In the genomic region with DNA sequence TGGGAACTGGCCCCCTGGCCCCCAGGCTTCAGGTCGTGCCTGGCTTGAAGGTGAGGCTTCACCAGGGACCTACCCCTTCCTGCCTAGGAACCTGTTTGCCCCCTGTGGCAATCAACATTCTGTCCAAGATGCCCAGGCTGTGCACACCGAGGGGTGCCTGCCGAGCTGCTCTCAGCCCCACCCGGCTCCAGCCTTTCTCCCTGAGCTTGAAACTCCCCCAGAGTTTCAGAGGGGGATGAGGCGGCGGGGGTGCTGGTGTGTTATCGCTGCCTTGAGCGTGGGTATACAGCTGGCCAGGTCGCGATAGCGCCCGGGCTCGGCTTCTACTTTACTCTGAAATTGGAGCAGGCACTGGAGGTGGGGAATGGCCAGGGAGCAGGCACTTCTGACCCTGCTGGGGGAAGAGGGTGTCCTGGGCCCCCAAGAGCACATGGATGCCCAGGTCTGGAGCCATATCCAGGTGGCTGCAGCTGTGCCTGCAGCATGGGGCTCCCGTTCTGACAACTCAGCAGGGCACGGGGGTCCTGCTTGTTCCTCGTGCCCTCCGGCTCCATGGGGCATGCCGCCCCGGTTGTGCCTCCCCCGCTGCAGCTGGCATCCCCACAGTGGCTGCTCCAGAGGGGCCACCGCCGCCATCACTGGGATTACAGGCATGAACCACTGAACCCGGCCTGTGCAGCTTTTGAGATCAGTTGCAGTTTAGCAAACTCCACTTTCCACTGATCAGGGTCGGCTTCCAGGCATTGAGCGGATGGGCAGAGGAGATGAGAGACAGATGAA, we compare ENCODE assay signal across 28 cellular contexts. TPM values are rescaled to one million over a fixed set of nuclear protein-coding genes. Genes with fewer than 3 reads are reported as not detected.
"Had no signal": no experiment of that assay in that cellular context is flagged by ENCODE, and none has a peak within 500 bp of the region (broad histone marks: within the 10 kb centered on the region; RNA-seq: fewer than 3 reads in every experiment).

No MANE protein-coding gene starts in this region.

- H3K4me3 Mint-ChIP-seq: activated naive CD8-positive, alpha-beta T cell treated with anti-CD3 and anti-CD28 coated beads, Interleukin-2, amount 10 ng/mL, durations not matched to agents 7 days and 5 days; central memory CD8-positive, alpha-beta T cell; dendritic cell treated with granulocyte-macrophage colony-stimulating factor and Interleukin-4, amounts not matched to agents 40 ng/mL and 50 ng/mL, for 4 days; nephron progenitor cell; stimulated activated naive B cell treated with anti-CD40 and anti-IgM and Interleukin-4, amounts not matched to agents 10 μg/mL and 1 μg/mL and 100 μg/mL, for 72 hours; T-helper 2 cell treated with Interferon-gamma antibody and Interleukin-4, amounts not matched to agents 5 μg/mL and 100 μg/mL, for 36 hours had no signal

- H3K27ac Mint-ChIP-seq: activated naive CD8-positive, alpha-beta T cell treated with anti-CD3 and anti-CD28 coated beads, Interleukin-2, amount 10 ng/mL, durations not matched to agents 7 days and 5 days; dendritic cell treated with granulocyte-macrophage colony-stimulating factor and Interleukin-4, amounts not matched to agents 40 ng/mL and 50 ng/mL, for 4 days; nephron progenitor cell; progenitor cell of endocrine pancreas; stimulated activated naive B cell treated with anti-CD40 and anti-IgM and Interleukin-4, amounts not matched to agents 10 μg/mL and 1 μg/mL and 100 μg/mL, for 72 hours; T-helper 2 cell treated with Interferon-gamma antibody and Interleukin-4, amounts not matched to agents 5 μg/mL and 100 μg/mL, for 36 hours had no signal

- H3K27me3 Mint-ChIP-seq: dendritic cell treated with granulocyte-macrophage colony-stimulating factor and Interleukin-4, amounts not matched to agents 40 ng/mL and 50 ng/mL, for 4 days; progenitor cell of endocrine pancreas; stimulated activated naive B cell treated with anti-CD40 and anti-IgM and Interleukin-4, amounts not matched to agents 10 μg/mL and 1 μg/mL and 100 μg/mL, for 72 hours had no signal

- H3K36me3 Mint-ChIP-seq: activated naive CD8-positive, alpha-beta T cell treated with anti-CD3 and anti-CD28 coated beads, Interleukin-2, amount 10 ng/mL, durations not matched to agents 7 days and 5 days; stimulated activated naive B cell treated with anti-CD40 and anti-IgM and Interleukin-4, amounts not matched to agents 10 μg/mL and 1 μg/mL and 100 μg/mL, for 72 hours had no signal

- H3K27me3 ChIP-seq: esophagus squamous epithelium, hepatocyte, ovary, stomach, suprapubic skin, transverse colon had no signal

- H3K36me3 ChIP-seq: esophagus squamous epithelium, lower lobe of right lung, ovary, stomach, suprapubic skin, transverse colon had no signal

- H3K9me3 Mint-ChIP-seq: central memory CD8-positive, alpha-beta T cell had no signal

- H3K9me3 ChIP-seq: esophagus squamous epithelium, lower lobe of right lung, mucosa of descending colon, ovary, stomach, suprapubic skin, transverse colon had no signal

- H3K4me3 ChIP-seq: esophagus squamous epithelium, hepatocyte, lower lobe of right lung, mucosa of descending colon, ovary, smooth muscle cell, stomach, suprapubic skin, transverse colon had no signal

- ATAC-seq: mucosa of descending colon; stimulated activated naive B cell treated with anti-CD40 and anti-IgM and Interleukin-4, amounts not matched to agents 10 μg/mL and 1 μg/mL and 100 μg/mL, for 72 hours had no signal

- H3K4me1 ChIP-seq: esophagus squamous epithelium, lower lobe of right lung, stomach, suprapubic skin, transverse colon had no signal

- DNase-seq: activated CD4-positive, alpha-beta T cell treated with anti-CD3 and anti-CD28 coated beads for 48 hours; activated CD4-positive, alpha-beta T cell treated with anti-CD3 and anti-CD28 coated beads, Interleukin-2, amount 50 U/mL, for 48 hours; activated CD8-positive, alpha-beta memory T cell treated with anti-CD3 and anti-CD28 coated beads for 24 hours; activated effector memory CD4-positive, alpha-beta T cell treated with Interleukin-2 at 50 U/mL for 16 hours; activated naive CD4-positive, alpha-beta T cell treated with Interleukin-2 at 50 U/mL for 16 hours; activated naive CD8-positive, alpha-beta T cell treated with anti-CD3 and anti-CD28 coated beads, Interleukin-2, amount 10 ng/mL, durations not matched to agents 7 days and 5 days; amniotic stem cell; esophagus squamous epithelium; lower lobe of right lung; mesenchymal stem cell; mucosa of descending colon; nephron progenitor cell; ovary; retina; stimulated activated CD4-positive, alpha-beta T cell treated with anti-CD3 and anti-CD28 coated beads, Interleukin-1b, Interleukin-23, amount 100 ng/mL, for 48 hours; stimulated activated CD4-positive, alpha-beta T cell treated with anti-CD3 and anti-CD28 coated beads, Interleukin-4, amount 100 ng/mL, for 4 hours; stimulated activated CD8-positive, alpha-beta memory T cell treated with anti-CD3 and anti-CD28 coated beads, Interleukin-4, amount 100 ng/mL, for 48 hours; stimulated activated naive B cell treated with anti-CD40 and anti-IgM and Interleukin-4, amounts not matched to agents 10 μg/mL and 1 μg/mL and 100 μg/mL, for 72 hours; stomach; T-helper 1 cell; transverse colon had no signal

- H3K4me1 Mint-ChIP-seq: activated naive CD8-positive, alpha-beta T cell treated with anti-CD3 and anti-CD28 coated beads, Interleukin-2, amount 10 ng/mL, durations not matched to agents 7 days and 5 days; central memory CD8-positive, alpha-beta T cell; stimulated activated naive B cell treated with anti-CD40 and anti-IgM and Interleukin-4, amounts not matched to agents 10 μg/mL and 1 μg/mL and 100 μg/mL, for 72 hours had no signal

- H3K27ac ChIP-seq: esophagus squamous epithelium, hepatocyte, lower lobe of right lung, ovary, stomach, suprapubic skin, transverse colon had no signal

RNA-seq across cellular contexts. Expression of a gene that starts 29.8 kb away (rescaled TPM):
- total RNA-seq: activated naive CD8-positive, alpha-beta T cell treated with anti-CD3 and anti-CD28 coated beads, Interleukin-2, amount 10 ng/mL, durations not matched to agents 7 days and 5 days had no signal
- polyA plus RNA-seq: smooth muscle cell had no signal
